In genomic region chr15:89751748-89752147, GRCh38 we compare ENCODE assay signal across 11 cellular contexts. TPM values are rescaled to one million over a fixed set of nuclear protein-coding genes. Genes with fewer than 3 reads are reported as not detected.
A peak's percentile ranks its signal among the peaks of the same experiment; 100 is the strongest.
DNase-seq lines count a peak whose midpoint lies in the region; ATAC-seq, FAIRE-seq and TF ChIP-seq lines count a peak whose summit lies in the region.
"Had no signal": no experiment of that assay in that cellular context is flagged by ENCODE, and none has a peak within 500 bp of the region (broad histone marks: within the 10 kb centered on the region; RNA-seq: fewer than 3 reads in every experiment).

No MANE protein-coding gene starts in this region.

- H3K4me1 ChIP-seq in BLaER1 = peaks cover 37% of the 10 kb centered on the region
- peaks cover 6% of the 10 kb centered on the region for H3K4me1 ChIP-seq in astrocyte (ENCODE audit: insufficient read depth, low read length)
- H3K4me1 ChIP-seq in adrenal gland (replicated peaks in 1 of 2) = peaks cover 5 to 12% of the 10 kb centered on the region in 2 donors
- no peaks in the 10 kb centered on the region for H3K4me1 ChIP-seq in GM23248 (ENCODE audit: insufficient read depth)

- in situ Hi-C loops in GM23248 (cut with MboI) = loop anchor here (5.0 to 25.0 kb wide), 2 partner anchors 126 to 311 kb away; no protein-coding TSS in a partner anchor

- TF ChIP-seq CTCF in astrocyte (IDR thresholded peaks at IDR 0.05; ENCODE audit: insufficient read depth, low read depth, low read length) = no peak
- no peak for TF ChIP-seq CTCF in adrenal gland (IDR thresholded peaks at IDR 0.05)
- TF ChIP-seq CTCF in GM20000 (IDR thresholded peaks at IDR 0.05; ENCODE audit: extremely low read depth, missing control alignments) = no peak

- no peaks in the 10 kb centered on the region for H3K36me3 ChIP-seq in BLaER1
- H3K36me3 ChIP-seq in astrocyte (ENCODE audit: insufficient read depth, low read length) = no peaks in the 10 kb centered on the region
- no peaks in the 10 kb centered on the region for H3K36me3 ChIP-seq in adrenal gland (replicated peaks in 1 of 2)
- H3K36me3 ChIP-seq in GM23248 (ENCODE audit: low read depth) = no peaks in the 10 kb centered on the region

- H3K9ac ChIP-seq in BLaER1 (no peak overlapping the region), astrocyte (ENCODE audit: low read length) (no peak overlapping the region), GM23248 (no peak overlapping the region)

- H3K27me3 ChIP-seq in BLaER1 (peaks cover 27% of the 10 kb centered on the region), astrocyte (ENCODE audit: insufficient read depth, low read length) (peaks cover 33% of the 10 kb centered on the region), adrenal gland (no peaks in the 10 kb centered on the region), GM23248 (replicated peaks; ENCODE audit: insufficient read depth) (peaks cover 11% of the 10 kb centered on the region; the same call in 1 of the 2 replicates)

- no peaks in the 10 kb centered on the region for H3F3A ChIP-seq in GM23248 (ENCODE audit: insufficient read depth)

- H3K27me3 Mint-ChIP-seq in astrocyte (ENCODE audit: low read depth, unreplicated experiment) = peaks cover 50% of the 10 kb centered on the region
- H3K27me3 Mint-ChIP-seq in naive thymus-derived CD8-positive, alpha-beta T cell = peaks cover 0 to 21% (median 9%) of the 10 kb centered on the region in 5 donors

- no peaks in the 10 kb centered on the region for H3K9me3 ChIP-seq in BLaER1
- H3K9me3 ChIP-seq in astrocyte (ENCODE audit: insufficient read depth, low read depth, low read length) = no peaks in the 10 kb centered on the region
- H3K9me3 ChIP-seq in adrenal gland (replicated peaks in 1 of 3) = no peaks in the 10 kb centered on the region
- H3K9me3 ChIP-seq in GM23248 (ENCODE audit: low read depth) = no peaks in the 10 kb centered on the region

- H3K27ac Mint-ChIP-seq in astrocyte (ENCODE audit: unreplicated experiment) = no peak overlapping the region
- no peak overlapping the region for H3K27ac Mint-ChIP-seq in naive thymus-derived CD8-positive, alpha-beta T cell

- H3K36me3 Mint-ChIP-seq in astrocyte (ENCODE audit: low read depth, unreplicated experiment) = no peaks in the 10 kb centered on the region
- no peaks in the 10 kb centered on the region for H3K36me3 Mint-ChIP-seq in naive thymus-derived CD8-positive, alpha-beta T cell

- intact Hi-C loops in adrenal gland (cut with DNase I) = no loop called here

- ATAC-seq in naive thymus-derived CD8-positive, alpha-beta T cell = no peak
- no peak for ATAC-seq in HG03095 (IDR thresholded peaks at IDR 0.05; ENCODE audit: unreplicated experiment)

- H3K79me2 ChIP-seq in astrocyte (ENCODE audit: insufficient read depth, low read length) = no peaks in the 10 kb centered on the region
- no peaks in the 10 kb centered on the region for H3K79me2 ChIP-seq in GM23248 (ENCODE audit: insufficient read depth)

- H3K4me3 ChIP-seq in BLaER1 (peak overlapping the region; percentile 78), astrocyte (ENCODE audit: insufficient read depth, low read depth, low read length) (peak overlapping the region; percentile 62), adrenal gland (no peak overlapping the region), GM23248 (no peak overlapping the region)

- DNase-seq in ELF-1 (ENCODE audit: low read depth, low spot score) (peak; percentile 37), astrocyte (ENCODE audit: low read depth) (no peak), adrenal gland (no peak), GM23248 (no peak), GM20000 (ENCODE audit: low spot score) (no peak)
- DNase-seq in naive thymus-derived CD8-positive, alpha-beta T cell = no peak
- DNase-seq: activated CD4-positive, CD25-positive, alpha-beta regulatory T cell; NCI-H446; SHP77 treated with DMSO at 0.1 percent for 48 hours had no signal

- no peaks in the 10 kb centered on the region for H3K9me2 ChIP-seq in GM23248 (ENCODE audit: insufficient read depth)

- H3K4me2 ChIP-seq in BLaER1 = peak overlapping the region; percentile 97
- peak overlapping the region; percentile 88 for H3K4me2 ChIP-seq in astrocyte (ENCODE audit: low read length)
- no peak overlapping the region for H3K4me2 ChIP-seq in GM23248 (ENCODE audit: unreplicated experiment)

- no peak for TF ChIP-seq POLR2A in adrenal gland (IDR thresholded peaks at IDR 0.05)

- no peak overlapping the region for H2AFZ ChIP-seq in astrocyte (ENCODE audit: low read depth, low read length)
- no peak overlapping the region for H2AFZ ChIP-seq in GM23248

- H4K20me1 ChIP-seq in BLaER1 (peaks cover 22% of the 10 kb centered on the region; the same call in 1 of the 2 replicates), astrocyte (ENCODE audit: insufficient read depth, low read length) (no peaks in the 10 kb centered on the region), GM23248 (ENCODE audit: insufficient read depth) (no peaks in the 10 kb centered on the region)

- POLR2A ChIA-PET in naive thymus-derived CD8-positive, alpha-beta T cell (lab: Charles Lee) = interaction anchor here (0.5 kb wide), 1 partner anchor 1221 kb away, joined by 5 read pairs; no protein-coding TSS in a partner anchor

- WGBS in adrenal gland, 4 donors = 88 to 91% (median 90%) methylated on average over 4 to 5 of the region's 5 CpGs
- 86 to 91% methylated on average over 5 of the region's 5 CpGs for WGBS in GM23248 (ENCODE audit: low coverage in 1 of 2, low lambda C conversion rate in 2 of 2, missing lambda C conversion rate in 2 of 2), 2 experiments

- H3K27ac ChIP-seq in BLaER1 (no peak overlapping the region), astrocyte (ENCODE audit: low read depth, low read length) (no peak overlapping the region), adrenal gland (no peak overlapping the region), GM23248 (no peak overlapping the region)

- no peaks in the 10 kb centered on the region for H3K9me3 Mint-ChIP-seq in astrocyte (ENCODE audit: unreplicated experiment)
- no peaks in the 10 kb centered on the region for H3K9me3 Mint-ChIP-seq in naive thymus-derived CD8-positive, alpha-beta T cell

- no peak for FAIRE-seq in astrocyte (lab: Jason Lieb, UNC)

- no peaks in the 10 kb centered on the region for H3K4me1 Mint-ChIP-seq in astrocyte (ENCODE audit: low read depth, unreplicated experiment)
- H3K4me1 Mint-ChIP-seq in naive thymus-derived CD8-positive, alpha-beta T cell = peaks cover 0 to 8% (median 6%) of the 10 kb centered on the region in 4 donors

- peak overlapping the region; percentile 34 for H3K4me3 Mint-ChIP-seq in astrocyte (ENCODE audit: unreplicated experiment)
- peak overlapping the region in 9 of 10 donors; percentile 30 to 76 (median 60) for H3K4me3 Mint-ChIP-seq in naive thymus-derived CD8-positive, alpha-beta T cell

RNA-seq across cellular contexts. Expression of gene MESP1, which starts 0.7 kb away (rescaled TPM):
- not detected in 2 replicates for total RNA-seq in astrocyte
- total RNA-seq in naive thymus-derived CD8-positive, alpha-beta T cell = under 1 TPM; 0.26 to 0.27 TPM
- under 1 TPM; 0.06 to 0.81 (median 0.50) TPM for polyA plus RNA-seq in naive thymus-derived CD8-positive, alpha-beta T cell
- 1 to 10 TPM; 3.9 to 8.1 (median 6.2) TPM for total RNA-seq in adrenal gland
- polyA plus RNA-seq in adrenal gland = 10 to 100 TPM in 1 of 3 donors, 1 to 10 TPM in 1, under 1 TPM in 1; 0.46 to 11.7 (median 4.3) TPM
- total RNA-seq in GM23248 (2014; rRNA removed; shearing (Covaris generic)) = not detected in 2 replicates
- 0.48 and 0.63 TPM in 2 replicates for polyA plus RNA-seq in GM23248 (2016; fragmentation: Nextera tagmentation; extraction: Ambion mirVana)

RNA-seq across cellular contexts. Expression of gene MESP2, which starts 24.4 kb away (rescaled TPM):
- not detected in 2 replicates for total RNA-seq in astrocyte
- total RNA-seq in naive thymus-derived CD8-positive, alpha-beta T cell = not detected
- polyA plus RNA-seq in naive thymus-derived CD8-positive, alpha-beta T cell = not detected
- 1 to 10 TPM in 1 of 8 donors, under 1 TPM in 4, not detected in 3; 0.34 to 1.7 (median 0.72) TPM for total RNA-seq in adrenal gland
- under 1 TPM; 0.37 to 0.57 (median 0.40) TPM for polyA plus RNA-seq in adrenal gland
- not detected in 2 replicates for total RNA-seq in GM23248 (2014; rRNA removed; shearing (Covaris generic))
- polyA plus RNA-seq in GM23248 (2016; fragmentation: Nextera tagmentation; extraction: Ambion mirVana) = not detected in 2 replicates

Comparison
In these comparisons a context has a peak if more than half of its experiments do, and no peak if none do; other contexts are left out.
1. H3K4me3 ChIP-seq: peak in BLaER1 (single experiment) and astrocyte (single experiment); none in adrenal gland (0 of 4) and GM23248 (single experiment).